In the genomic region with DNA sequence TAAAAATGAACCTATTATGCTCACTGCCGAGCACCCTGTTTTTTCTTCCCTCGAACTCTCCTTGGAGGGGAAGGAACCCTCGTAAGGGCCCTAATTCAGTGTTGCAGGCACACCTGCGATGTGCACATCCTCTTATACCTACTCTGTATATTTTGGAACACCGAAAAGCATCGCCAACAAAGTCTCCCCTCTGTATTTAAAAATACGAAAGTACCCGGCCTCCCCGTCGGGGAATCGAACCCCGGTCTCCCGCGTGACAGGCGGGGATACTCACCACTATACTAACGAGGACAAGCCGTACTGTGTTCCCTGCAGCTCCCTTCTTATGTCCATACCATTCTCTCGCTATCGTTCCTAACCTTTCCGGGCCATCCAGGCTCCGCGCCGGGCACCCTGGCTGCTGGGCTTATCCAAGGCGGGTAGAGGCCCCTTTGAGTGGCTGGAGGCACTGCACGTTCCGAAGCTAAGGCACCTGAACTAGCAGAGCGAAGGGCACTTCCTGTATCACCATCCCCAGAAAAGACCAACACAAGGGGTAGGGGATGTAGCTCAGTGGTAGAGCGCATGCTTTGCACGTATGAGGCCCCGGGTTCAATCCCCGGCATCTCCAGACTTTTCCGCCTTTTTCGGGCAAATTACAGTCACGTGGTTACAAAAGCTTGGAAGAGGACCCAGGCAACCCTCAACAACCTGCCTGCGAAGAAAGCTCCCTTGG, we compare ENCODE assay signal across 9 cellular contexts. TPM values are rescaled to one million over a fixed set of nuclear protein-coding genes. Genes with fewer than 3 reads are reported as not detected.
A peak's percentile ranks its signal among the peaks of the same experiment; 100 is the strongest.
DNase-seq lines count a peak whose midpoint lies in the region; ATAC-seq and TF ChIP-seq lines count a peak whose summit lies in the region.
"Had no signal": no experiment of that assay in that cellular context is flagged by ENCODE, and none has a peak within 500 bp of the region (broad histone marks: within the 10 kb centered on the region; RNA-seq: fewer than 3 reads in every experiment).

No MANE protein-coding gene starts in this region.

- H2AFZ ChIP-seq in neural progenitor cell (replicated peaks), result peak overlapping the region; percentile 3

- 1% methylated on average over 32 of the region's 35 CpGs for WGBS in suprapubic skin

- no peaks in the 10 kb centered on the region for H3K79me2 ChIP-seq in neural progenitor cell (ENCODE audit: low read depth)

- no peaks in the 10 kb centered on the region for H3K9me3 ChIP-seq in BLaER1 treated with 17β-estradiol and CSF1 and Interleukin-3, amounts not matched to agents 10 nM and 100 nM (replicated peaks in 1 of 11)
- H3K9me3 ChIP-seq in HUES6 (ENCODE audit: control insufficient read depth, insufficient read depth, low read depth, low read length) (no peaks in the 10 kb centered on the region), neural progenitor cell (ENCODE audit: low read depth) (no peaks in the 10 kb centered on the region), suprapubic skin (no peaks in the 10 kb centered on the region)

- peak overlapping the region; percentile 48 to 69 (median 58) for H3K4me3 ChIP-seq in BLaER1 treated with 17β-estradiol and CSF1 and Interleukin-3, amounts not matched to agents 10 nM and 100 nM
- H3K4me3 ChIP-seq in HUES6 (ENCODE audit: low read depth, low read length), result peak overlapping the region; percentile 69
- peak overlapping the region; percentile 74 for H3K4me3 ChIP-seq in neural progenitor cell
- peak overlapping the region; percentile 46 for H3K4me3 ChIP-seq in suprapubic skin

- ATAC-seq in GM21423 (IDR thresholded peaks at IDR 0.05; ENCODE audit: unreplicated experiment), result peak; percentile 55

- H3K4me3 Mint-ChIP-seq in neural progenitor cell, result no peak overlapping the region
- H3K4me3 Mint-ChIP-seq: activated naive CD8-positive, alpha-beta T cell had no signal

- H4K20me1 ChIP-seq in BLaER1 treated with 17β-estradiol and CSF1 and Interleukin-3, amounts not matched to agents 10 nM and 100 nM, result peaks cover 0 to 10% (median 0%) of the 10 kb centered on the region in 11 experiments; a peak in 3 of 22 replicates
- no peaks in the 10 kb centered on the region for H4K20me1 ChIP-seq in neural progenitor cell (ENCODE audit: low read depth)

- no peak for TF ChIP-seq EP300 in suprapubic skin (IDR thresholded peaks at IDR 0.05)

- peaks cover 10% of the 10 kb centered on the region for H3K4me1 Mint-ChIP-seq in neural progenitor cell

- H3K27me3 Mint-ChIP-seq in neural progenitor cell (ENCODE audit: insufficient read depth, low read depth), result peaks cover 4% of the 10 kb centered on the region
- H3K27me3 Mint-ChIP-seq: activated naive CD8-positive, alpha-beta T cell had no signal

- H3K27ac Mint-ChIP-seq in neural progenitor cell, result no peak overlapping the region
- H3K27ac Mint-ChIP-seq: activated naive CD8-positive, alpha-beta T cell had no signal

- H3K4me2 ChIP-seq in BLaER1 treated with 17β-estradiol and CSF1 and Interleukin-3, amounts not matched to agents 10 nM and 100 nM, result peak overlapping the region; percentile 72 to 97 (median 86)
- H3K4me2 ChIP-seq in neural progenitor cell, result peak overlapping the region; percentile 78

- TF ChIP-seq CTCF in neural progenitor cell (IDR thresholded peaks at IDR 0.05) (no peak), suprapubic skin (IDR thresholded peaks at IDR 0.05) (no peak)

- H3K36me3 ChIP-seq in BLaER1 treated with 17β-estradiol and CSF1 and Interleukin-3, amounts not matched to agents 10 nM and 100 nM, result peaks cover 5 to 28% (median 16%) of the 10 kb centered on the region in 11 experiments; a peak in 19 of 22 replicates
- H3K36me3 ChIP-seq in HUES6 (ENCODE audit: control insufficient read depth, insufficient read depth, low read length) (0 out of 2 replicates have a peak, but pooled peaks cover 3% of the 10 kb centered on the region), neural progenitor cell (no peaks in the 10 kb centered on the region), suprapubic skin (peaks cover 5% of the 10 kb centered on the region)

- peaks cover 41 to 64% (median 51%) of the 10 kb centered on the region in 10 experiments for H3K4me1 ChIP-seq in BLaER1 treated with 17β-estradiol and CSF1 and Interleukin-3, amounts not matched to agents 10 nM and 100 nM
- H3K4me1 ChIP-seq in HUES6 (ENCODE audit: control insufficient read depth, insufficient read depth, low read length) (peaks cover 13% of the 10 kb centered on the region), neural progenitor cell (peaks cover 12% of the 10 kb centered on the region), suprapubic skin (peaks cover 36% of the 10 kb centered on the region)

- peak; percentile 99 for DNase-seq in activated CD8-positive, alpha-beta memory T cell treated with anti-CD3 and anti-CD28 coated beads, Interleukin-2, amount 50 U/mL, for 48 hours
- DNase-seq in fibroblast of peridontal ligament (ENCODE audit: extremely low read depth) (peak; percentile 98), neural progenitor cell (ENCODE audit: low spot score) (peak; percentile 93), suprapubic skin (ENCODE audit: low spot score in 2 of 2) (peak; percentile 90 to 93), hypothalamus (lab: John Stamatoyannopoulos, UW) (no peak)

- H3K9ac ChIP-seq in BLaER1 treated with 17β-estradiol and CSF1 and Interleukin-3, amounts not matched to agents 10 nM and 100 nM, result peak overlapping the region; percentile 69 to 85 (median 76)
- H3K9ac ChIP-seq in HUES6 (ENCODE audit: low read length) (peak overlapping the region; percentile 89), neural progenitor cell (no peak overlapping the region)

- peak in 1 of 2 donors; percentile 42 for TF ChIP-seq POLR2A in suprapubic skin (IDR thresholded peaks at IDR 0.05)

- peaks cover 2% of the 10 kb centered on the region for H3K36me3 Mint-ChIP-seq in neural progenitor cell

- H3K9me3 Mint-ChIP-seq in neural progenitor cell, result no peaks in the 10 kb centered on the region

- H3K27ac ChIP-seq in BLaER1 treated with 17β-estradiol and CSF1 and Interleukin-3, amounts not matched to agents 10 nM and 100 nM, result peak overlapping the region; percentile 55 to 90 (median 83)
- H3K27ac ChIP-seq in HUES6 (ENCODE audit: low read depth, low read length) (peak overlapping the region; percentile 74), neural progenitor cell (peak overlapping the region; percentile 81), suprapubic skin (peak overlapping the region; percentile 77)

- H3F3A ChIP-seq in neural progenitor cell (ENCODE audit: low read depth), result peaks cover 34% of the 10 kb centered on the region

- no peaks in the 10 kb centered on the region for H3K27me3 ChIP-seq in BLaER1 treated with 17β-estradiol and CSF1 and Interleukin-3, amounts not matched to agents 10 nM and 100 nM
- H3K27me3 ChIP-seq in HUES6 (ENCODE audit: control insufficient read depth, insufficient read depth, low read length), result no peaks in the 10 kb centered on the region
- H3K27me3 ChIP-seq in neural progenitor cell, result no peaks in the 10 kb centered on the region
- no peaks in the 10 kb centered on the region for H3K27me3 ChIP-seq in suprapubic skin

RNA-seq across cellular contexts. Expression of a gene that starts 25.1 kb away (rescaled TPM):
- total RNA-seq in neural progenitor cell (ENCODE audit: low replicate concordance) (857 and 897 TPM in 2 replicates), suprapubic skin (1,000 to 10,000 TPM; 1,287 to 1,717 (median 1,373) TPM)

RNA-seq across cellular contexts. Expression of a gene that starts 49.3 kb away (rescaled TPM):
- 5.4 and 12.2 TPM in 2 replicates for total RNA-seq in neural progenitor cell (ENCODE audit: low replicate concordance)
- 10 to 100 TPM; 11.9 to 23.4 (median 20.2) TPM for total RNA-seq in suprapubic skin

RNA-seq across cellular contexts. Expression of a gene that starts 53.9 kb away (rescaled TPM):
- total RNA-seq in neural progenitor cell (ENCODE audit: low replicate concordance), result 2.5 TPM in 2 replicates
- 10 to 100 TPM in 3 of 4 donors, 1 to 10 TPM in 1; 9.1 to 25.0 (median 17.7) TPM for total RNA-seq in suprapubic skin

Comparison
In these comparisons a context has a peak if more than half of its experiments do, and no peak if none do; other contexts are left out.
1. DNase-seq: peak in activated CD8-positive, alpha-beta memory T cell treated with anti-CD3 and anti-CD28 coated beads, Interleukin-2, amount 50 U/mL, for 48 hours (single experiment), fibroblast of peridontal ligament (single experiment), neural progenitor cell (single experiment) and suprapubic skin (2 of 2); none in hypothalamus (0 of 51).
2. Peak in every context shown above with its lines, with median percentiles within 50 percentile points of each other: H3K27ac ChIP-seq and H3K4me3 ChIP-seq.